Comparison of ENCODE assay signal across 1 cellular context in the genomic region with DNA sequence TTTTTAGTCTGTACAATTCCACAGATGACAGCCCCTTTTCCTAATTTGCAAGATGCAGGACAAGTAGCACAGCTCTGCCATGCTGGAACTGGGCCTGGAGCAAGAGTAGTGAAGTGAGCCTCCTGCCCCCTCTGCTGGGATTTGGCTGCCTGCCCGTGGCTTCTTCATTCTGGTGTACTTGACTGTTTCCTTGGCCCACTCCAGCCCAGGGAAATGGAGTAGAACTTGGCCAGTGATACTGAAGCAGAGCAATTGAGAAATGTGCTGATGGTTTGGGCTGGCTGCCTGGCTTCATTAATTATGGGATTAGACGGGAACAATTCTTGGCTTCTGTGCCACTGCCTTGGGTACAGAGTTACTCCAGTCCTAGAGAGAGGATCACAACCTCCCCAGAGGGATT.
TF ChIP-seq lines count a peak whose summit lies in the region.

No MANE protein-coding gene starts in this region.

TF ChIP-seq in HepG2, 621 proteins besides CTCF, POLR2A, EP300 and RAD21:
- TF ChIP-seq, protein P1, sequence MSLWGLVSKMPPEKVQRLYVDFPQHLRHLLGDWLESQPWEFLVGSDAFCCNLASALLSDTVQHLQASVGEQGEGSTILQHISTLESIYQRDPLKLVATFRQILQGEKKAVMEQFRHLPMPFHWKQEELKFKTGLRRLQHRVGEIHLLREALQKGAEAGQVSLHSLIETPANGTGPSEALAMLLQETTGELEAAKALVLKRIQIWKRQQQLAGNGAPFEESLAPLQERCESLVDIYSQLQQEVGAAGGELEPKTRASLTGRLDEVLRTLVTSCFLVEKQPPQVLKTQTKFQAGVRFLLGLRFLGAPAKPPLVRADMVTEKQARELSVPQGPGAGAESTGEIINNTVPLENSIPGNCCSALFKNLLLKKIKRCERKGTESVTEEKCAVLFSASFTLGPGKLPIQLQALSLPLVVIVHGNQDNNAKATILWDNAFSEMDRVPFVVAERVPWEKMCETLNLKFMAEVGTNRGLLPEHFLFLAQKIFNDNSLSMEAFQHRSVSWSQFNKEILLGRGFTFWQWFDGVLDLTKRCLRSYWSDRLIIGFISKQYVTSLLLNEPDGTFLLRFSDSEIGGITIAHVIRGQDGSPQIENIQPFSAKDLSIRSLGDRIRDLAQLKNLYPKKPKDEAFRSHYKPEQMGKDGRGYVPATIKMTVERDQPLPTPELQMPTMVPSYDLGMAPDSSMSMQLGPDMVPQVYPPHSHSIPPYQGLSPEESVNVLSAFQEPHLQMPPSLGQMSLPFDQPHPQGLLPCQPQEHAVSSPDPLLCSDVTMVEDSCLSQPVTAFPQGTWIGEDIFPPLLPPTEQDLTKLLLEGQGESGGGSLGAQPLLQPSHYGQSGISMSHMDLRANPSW (CRISPR knock-in tag; IDR thresholded peaks at IDR 0.05; ENCODE audit: borderline replicate concordance): no peak
- TF ChIP-seq SP5 (CRISPR knock-in tag; IDR thresholded peaks at IDR 0.05; ENCODE audit: borderline replicate concordance, low read depth): no peak
- TF ChIP-seq SRF (IDR thresholded peaks at IDR 0.05; ENCODE audit: low read depth, low read length): no peak
- TF ChIP-seq ZBTB42 (CRISPR knock-in tag; IDR thresholded peaks at IDR 0.05): no peak
- no peak for TF ChIP-seq JUND (CRISPR knock-in tag; IDR thresholded peaks at IDR 0.05)
- TF ChIP-seq PHF20 (CRISPR knock-in tag; IDR thresholded peaks at IDR 0.05): no peak
- TF ChIP-seq, protein P2, sequence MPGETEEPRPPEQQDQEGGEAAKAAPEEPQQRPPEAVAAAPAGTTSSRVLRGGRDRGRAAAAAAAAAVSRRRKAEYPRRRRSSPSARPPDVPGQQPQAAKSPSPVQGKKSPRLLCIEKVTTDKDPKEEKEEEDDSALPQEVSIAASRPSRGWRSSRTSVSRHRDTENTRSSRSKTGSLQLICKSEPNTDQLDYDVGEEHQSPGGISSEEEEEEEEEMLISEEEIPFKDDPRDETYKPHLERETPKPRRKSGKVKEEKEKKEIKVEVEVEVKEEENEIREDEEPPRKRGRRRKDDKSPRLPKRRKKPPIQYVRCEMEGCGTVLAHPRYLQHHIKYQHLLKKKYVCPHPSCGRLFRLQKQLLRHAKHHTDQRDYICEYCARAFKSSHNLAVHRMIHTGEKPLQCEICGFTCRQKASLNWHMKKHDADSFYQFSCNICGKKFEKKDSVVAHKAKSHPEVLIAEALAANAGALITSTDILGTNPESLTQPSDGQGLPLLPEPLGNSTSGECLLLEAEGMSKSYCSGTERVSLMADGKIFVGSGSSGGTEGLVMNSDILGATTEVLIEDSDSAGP (CRISPR knock-in tag; IDR thresholded peaks at IDR 0.05; ENCODE audit: borderline replicate concordance): no peak
- no peak for TF ChIP-seq ZNF17 (CRISPR knock-in tag; IDR thresholded peaks at IDR 0.05)
- no peak for TF ChIP-seq RCOR2 (CRISPR knock-in tag; IDR thresholded peaks at IDR 0.05)
TF ChIP-seq in HepG2: peak in this region for 0.
